Comparison of ENCODE assay signal across 12 cellular contexts in genomic region chr3:73786346-73786807, GRCh38.
DNase-seq lines count a peak whose midpoint lies in the region; ATAC-seq and TF ChIP-seq lines count a peak whose summit lies in the region.
"Had no signal": no experiment of that assay in that cellular context is flagged by ENCODE, and none has a peak within 500 bp of the region (broad histone marks: within the 10 kb centered on the region; RNA-seq: fewer than 3 reads in every experiment).

No MANE protein-coding gene starts in this region.

- H3K4me1 ChIP-seq in left lung (no peaks in the 10 kb centered on the region), A673 (ENCODE audit: insufficient read depth, low read length, poor library complexity, severe bottlenecking) (no peaks in the 10 kb centered on the region)
- H3K4me1 ChIP-seq in effector memory CD4-positive, alpha-beta T cell (ENCODE audit: control insufficient read depth, insufficient read depth, low read length, poor library complexity, severe bottlenecking): no peaks in the 10 kb centered on the region
- H3K4me1 ChIP-seq: lower lobe of right lung had no signal

- TF ChIP-seq CTCF in choroid plexus epithelial cell (conservative IDR thresholded peaks at IDR 0.05; ENCODE audit: low read depth, low read length): no peak
- no peak for TF ChIP-seq CTCF in left lung (IDR thresholded peaks at IDR 0.05)
- no peak for TF ChIP-seq CTCF in A673 (conservative IDR thresholded peaks at IDR 0.05; ENCODE audit: low read depth, low read length)

- H3K36me3 ChIP-seq in left lung: no peaks in the 10 kb centered on the region
- no peaks in the 10 kb centered on the region for H3K36me3 ChIP-seq in effector memory CD4-positive, alpha-beta T cell (ENCODE audit: control insufficient read depth, insufficient read depth, low read length)
- no peaks in the 10 kb centered on the region for H3K36me3 ChIP-seq in A673 (ENCODE audit: insufficient read depth, low read length, poor library complexity, severe bottlenecking)
- H3K36me3 ChIP-seq: lower lobe of right lung had no signal

- ATAC-seq in left lung: peak; percentile 34
- ATAC-seq in GM18867 (IDR thresholded peaks at IDR 0.05; ENCODE audit: unreplicated experiment): no peak
- ATAC-seq: lower lobe of right lung had no signal

- intact Hi-C loops in left lung (cut with DNase I) (no loop called here), A673 (cut with micrococcal nuclease; ENCODE audit: unreplicated experiment) (no loop called here)

- CTCF ChIA-PET in A673 (lab: Charles Lee): no interaction called here

- POLR2A ChIA-PET in A673 (lab: Charles Lee; ENCODE audit: low non-redundant PET): no interaction called here

- H3K27me3 ChIP-seq in left lung (no peaks in the 10 kb centered on the region), A673 (replicated peaks; ENCODE audit: insufficient read depth, low read depth, low read length, poor library complexity) (no peaks in the 10 kb centered on the region)
- H3K27me3 ChIP-seq in effector memory CD4-positive, alpha-beta T cell (replicated peaks; ENCODE audit: control insufficient read depth, insufficient read depth, low read length, poor library complexity, severe bottlenecking): no peaks in the 10 kb centered on the region
- H3K27me3 ChIP-seq: dorsolateral prefrontal cortex had no signal

- H3K27ac ChIP-seq in left lung (no peak overlapping the region), A673 (ENCODE audit: low read depth, low read length, poor library complexity, severe bottlenecking) (no peak overlapping the region)
- H3K27ac ChIP-seq in effector memory CD4-positive, alpha-beta T cell (ENCODE audit: insufficient read depth, low read length, poor library complexity, severe bottlenecking): no peak overlapping the region
- H3K27ac ChIP-seq: lower lobe of right lung had no signal

- no TSS peak for BruUV-seq in A673 (replicated peaks; lab: Mats Ljungman, UMichigan)

- no peak overlapping the region for H3K4me3 ChIP-seq in choroid plexus epithelial cell (ENCODE audit: low read depth, low read length)
- no peak overlapping the region for H3K4me3 ChIP-seq in left lung
- no peak overlapping the region for H3K4me3 ChIP-seq in effector memory CD4-positive, alpha-beta T cell (ENCODE audit: insufficient read depth, low read depth, low read length, poor library complexity, severe bottlenecking)
- no peak overlapping the region for H3K4me3 ChIP-seq in A673 (ENCODE audit: low read depth, low read length, poor library complexity, severe bottlenecking)
- H3K4me3 ChIP-seq: dorsolateral prefrontal cortex, lower lobe of right lung had no signal

- H3K9me3 ChIP-seq in left lung (no peaks in the 10 kb centered on the region), A673 (ENCODE audit: low read depth, low read length, poor library complexity, severe bottlenecking) (no peaks in the 10 kb centered on the region)
- no peaks in the 10 kb centered on the region for H3K9me3 ChIP-seq in effector memory CD4-positive, alpha-beta T cell (ENCODE audit: control insufficient read depth, low read length)
- H3K9me3 ChIP-seq: lower lobe of right lung had no signal

- peak; percentile 71 for DNase-seq in AG08395 (ENCODE audit: low spot score)
- DNase-seq in NCI-H446 (lab: John Stamatoyannopoulos, UW): peak; percentile 30 to 49
- DNase-seq in choroid plexus epithelial cell (ENCODE audit: low read depth): peak; percentile 86
- no peak for DNase-seq in left lung
- DNase-seq in effector memory CD4-positive, alpha-beta T cell: no peak
- DNase-seq in DMS79 treated with DMSO at 0.1 percent for 48 hours (lab: John Stamatoyannopoulos, UW): no peak
- no peak for DNase-seq in A673 (ENCODE audit: low spot score)
- DNase-seq: CD4-positive, CD25-positive, alpha-beta regulatory T cell; lower lobe of right lung; NCI-H1417 had no signal

Comparison
In these comparisons a context has a peak if more than half of its experiments do, and no peak if none do; other contexts are left out.
1. DNase-seq: peak in AG08395 (single experiment), NCI-H446 (2 of 2) and choroid plexus epithelial cell (single experiment); none in left lung (0 of 2), effector memory CD4-positive, alpha-beta T cell (0 of 3), DMS79 treated with DMSO at 0.1 percent for 48 hours (single experiment) and A673 (single experiment).